ENCODE assay signal across 9 cellular contexts in the genomic region with DNA sequence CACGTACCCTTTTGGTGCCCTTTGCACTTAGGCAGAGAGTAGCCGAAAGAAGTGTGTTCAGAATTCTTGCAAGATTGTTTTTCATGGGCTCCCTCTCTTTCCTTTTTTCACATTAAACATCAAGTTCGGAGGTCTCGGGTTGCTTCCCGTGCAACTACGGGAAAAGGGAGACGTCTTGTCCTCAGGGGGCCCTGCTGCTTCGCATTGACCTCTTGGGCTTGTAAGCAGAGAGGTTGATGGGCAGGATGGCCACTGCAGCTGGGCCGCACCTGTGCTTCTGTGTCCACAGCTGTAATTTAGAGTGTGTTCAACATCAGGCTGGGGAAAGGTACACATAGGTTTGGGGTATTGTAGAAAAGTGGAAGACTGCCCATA.
A peak's percentile ranks its signal among the peaks of the same experiment; 100 is the strongest.
DNase-seq lines count a peak whose midpoint lies in the region; ATAC-seq and TF ChIP-seq lines count a peak whose summit lies in the region.
"Had no signal": no experiment of that assay in that cellular context is flagged by ENCODE, and none has a peak within 500 bp of the region (broad histone marks: within the 10 kb centered on the region; RNA-seq: fewer than 3 reads in every experiment).

No MANE protein-coding gene starts in this region.

- peaks cover 13% of the 10 kb centered on the region for H3K4me1 ChIP-seq in left ventricle myocardium inferior

- H3K27me3 ChIP-seq in left ventricle myocardium inferior (ENCODE audit: low read depth) = no peaks in the 10 kb centered on the region

- TF ChIP-seq CTCF in left ventricle myocardium inferior (IDR thresholded peaks at IDR 0.05; ENCODE audit: borderline replicate concordance) = no peak
- no peak for TF ChIP-seq CTCF in endothelial cell (IDR thresholded peaks at IDR 0.05; ENCODE audit: unreplicated experiment)

- DNase-seq in left ventricle myocardium inferior (no peak), left ventricle myocardium superior (no peak), endothelial cell (ENCODE audit: low spot score) (no peak), caudate nucleus (lab: John Stamatoyannopoulos, UW) (no peak), NAMALWA (ENCODE audit: low spot score) (no peak)
- no peak for DNase-seq in natural killer cell treated with Interleukin-12 subunit alpha and Interleukin-12 subunit beta and Interleukin-15 and Interleukin-18, amount 100 ng/mL, for 72 hours (ENCODE audit: low spot score)
- no peak for DNase-seq in activated effector memory CD4-positive, alpha-beta T cell treated with anti-CD3 and anti-CD28 coated beads, Interleukin-2, amount 50 U/mL, for 16 hours

- intact Hi-C loops in left ventricle myocardium inferior (cut with micrococcal nuclease) = no loop called here
- intact Hi-C loops in left ventricle myocardium superior (cut with micrococcal nuclease) = no loop called here

- H3K9me3 ChIP-seq in left ventricle myocardium inferior (replicated peaks) = no peaks in the 10 kb centered on the region

- peaks cover 3% of the 10 kb centered on the region for H3K36me3 Mint-ChIP-seq in endothelial cell (ENCODE audit: low read depth, unreplicated experiment)
- H3K36me3 Mint-ChIP-seq in natural killer cell treated with Interleukin-12 subunit alpha and Interleukin-12 subunit beta and Interleukin-15 and Interleukin-18, amount 100 ng/mL, for 72 hours = no peaks in the 10 kb centered on the region

- peaks cover 4% of the 10 kb centered on the region for H3K27me3 Mint-ChIP-seq in endothelial cell (ENCODE audit: unreplicated experiment)
- H3K27me3 Mint-ChIP-seq in natural killer cell treated with Interleukin-12 subunit alpha and Interleukin-12 subunit beta and Interleukin-15 and Interleukin-18, amount 100 ng/mL, for 72 hours = peaks cover 2 to 13% of the 10 kb centered on the region in 2 donors

- peak overlapping the region; percentile 72 for H3K4me3 ChIP-seq in left ventricle myocardium inferior

- no peaks in the 10 kb centered on the region for H3K9me3 Mint-ChIP-seq in endothelial cell (ENCODE audit: unreplicated experiment)
- no peaks in the 10 kb centered on the region for H3K9me3 Mint-ChIP-seq in natural killer cell treated with Interleukin-12 subunit alpha and Interleukin-12 subunit beta and Interleukin-15 and Interleukin-18, amount 100 ng/mL, for 72 hours

- no peaks in the 10 kb centered on the region for H3K36me3 ChIP-seq in left ventricle myocardium inferior
- H3K36me3 ChIP-seq: BLaER1 had no signal

- peak overlapping the region; percentile 77 for H3K27ac ChIP-seq in left ventricle myocardium inferior (replicated peaks)
- H3K27ac ChIP-seq in caudate nucleus (ENCODE audit: low read depth, low read length) = no peak overlapping the region
- H3K27ac ChIP-seq: BLaER1 had no signal

- peak overlapping the region; percentile 87 for H3K27ac Mint-ChIP-seq in endothelial cell (ENCODE audit: unreplicated experiment)
- H3K27ac Mint-ChIP-seq in natural killer cell treated with Interleukin-12 subunit alpha and Interleukin-12 subunit beta and Interleukin-15 and Interleukin-18, amount 100 ng/mL, for 72 hours = peak overlapping the region in 1 of 2 donors; percentile 58

- H3K4me3 Mint-ChIP-seq in endothelial cell (ENCODE audit: unreplicated experiment) = peak overlapping the region; percentile 85
- H3K4me3 Mint-ChIP-seq in natural killer cell treated with Interleukin-12 subunit alpha and Interleukin-12 subunit beta and Interleukin-15 and Interleukin-18, amount 100 ng/mL, for 72 hours = peak overlapping the region; percentile 12

- no peak for ATAC-seq in left ventricle myocardium superior
- no peak for ATAC-seq in natural killer cell treated with Interleukin-12 subunit alpha and Interleukin-12 subunit beta and Interleukin-15 and Interleukin-18, amount 100 ng/mL, for 72 hours
- no peak for ATAC-seq in activated CD4-positive, CD25-positive, alpha-beta regulatory T cell treated with anti-CD3 and anti-CD28 coated beads, Interleukin-2, amount 50 U/mL, for 24 hours

- H3K4me1 Mint-ChIP-seq in endothelial cell (ENCODE audit: unreplicated experiment) = peaks cover 23% of the 10 kb centered on the region
- peaks cover 6 to 9% of the 10 kb centered on the region in 2 donors for H3K4me1 Mint-ChIP-seq in natural killer cell treated with Interleukin-12 subunit alpha and Interleukin-12 subunit beta and Interleukin-15 and Interleukin-18, amount 100 ng/mL, for 72 hours (ENCODE audit: low read depth in 2 of 2)
